ENCODE assay signal across 10 cellular contexts in genomic region chr21:31874817-31875216, GRCh38. TPM values are rescaled to one million over a fixed set of nuclear protein-coding genes. Genes with fewer than 3 reads are reported as not detected.
DNase-seq lines count a peak whose midpoint lies in the region; TF ChIP-seq lines count a peak whose summit lies in the region.
"Had no signal": no experiment of that assay in that cellular context is flagged by ENCODE, and none has a peak within 500 bp of the region (broad histone marks: within the 10 kb centered on the region; RNA-seq: fewer than 3 reads in every experiment).

No MANE protein-coding gene starts in this region.

- H3K4me3 ChIP-seq in BLaER1 treated with 17β-estradiol and CSF1 and Interleukin-3, amounts not matched to agents 10 nM and 100 nM, result peak overlapping the region in 8 of 10 experiments; percentile 21 to 88 (median 79); a peak in 10 of 20 replicates
- H3K4me3 ChIP-seq in NT2/D1 (ENCODE audit: insufficient read length, low read depth) (peak overlapping the region; percentile 43), hepatocyte (peak overlapping the region; percentile 52)

- TF ChIP-seq CTCF in hepatocyte (IDR thresholded peaks at IDR 0.05; ENCODE audit: poor library complexity) (no peak), osteocyte (IDR thresholded peaks at IDR 0.05) (no peak)

- peaks cover 9% of the 10 kb centered on the region for H3K27me3 Mint-ChIP-seq in osteocyte (ENCODE audit: unreplicated experiment)

- no peak for DNase-seq in NT2/D1 (ENCODE audit: low read depth, low spot score)
- DNase-seq in hepatocyte (ENCODE audit: low spot score), result peak; percentile 45
- DNase-seq in osteocyte (ENCODE audit: extremely low spot score, unreplicated experiment), result no peak
- DNase-seq in ACHN, result no peak
- DNase-seq in A172 (ENCODE audit: low spot score), result no peak
- no peak for DNase-seq in GM19240 (ENCODE audit: insufficient read length, low spot score)
- no peak for DNase-seq in occipital lobe (lab: John Stamatoyannopoulos, UW)
- DNase-seq: CD4-positive, alpha-beta memory T cell had no signal

- in situ Hi-C loops in ACHN (cut with HindIII; ENCODE audit: low pct_ligation_motif_present, low pct_unique_long_range_greater_than_20kb, low sequenced_read_pairs), result no loop called here

- peaks cover 0 to 22% (median 17%) of the 10 kb centered on the region in 10 experiments; a peak in 17 of 20 replicates for H3K4me1 ChIP-seq in BLaER1 treated with 17β-estradiol and CSF1 and Interleukin-3, amounts not matched to agents 10 nM and 100 nM
- H3K4me1 ChIP-seq in NT2/D1 (ENCODE audit: insufficient read depth, insufficient read length), result peaks cover 5% of the 10 kb centered on the region
- H3K4me1 ChIP-seq in hepatocyte (ENCODE audit: insufficient read depth), result peaks cover 17% of the 10 kb centered on the region

- H3K9ac ChIP-seq in BLaER1 treated with 17β-estradiol and CSF1 and Interleukin-3, amounts not matched to agents 10 nM and 100 nM, result peak overlapping the region in 4 of 11 experiments; percentile 47 to 89 (median 86); a peak in 5 of 22 replicates
- peak overlapping the region; percentile 73 for H3K9ac ChIP-seq in NT2/D1 (ENCODE audit: insufficient read length, low read depth)

- H3K9me3 Mint-ChIP-seq in osteocyte (ENCODE audit: unreplicated experiment), result no peaks in the 10 kb centered on the region
- H3K9me3 Mint-ChIP-seq: activated T-cell treated with anti-CD3 and anti-CD28 coated beads, Interleukin-2, amount 50 U/mL, for 72 hours; CD4-positive, alpha-beta memory T cell had no signal

- H2AFZ ChIP-seq in hepatocyte, result no peak overlapping the region

- H3K4me2 ChIP-seq in BLaER1 treated with 17β-estradiol and CSF1 and Interleukin-3, amounts not matched to agents 10 nM and 100 nM, result peak overlapping the region; percentile 88 to 98 (median 92)
- H3K4me2 ChIP-seq in hepatocyte, result peak overlapping the region; percentile 94

- H3K27me3 ChIP-seq in BLaER1 treated with 17β-estradiol and CSF1 and Interleukin-3, amounts not matched to agents 10 nM and 100 nM, result peaks cover 0 to 22% (median 11%) of the 10 kb centered on the region in 11 experiments; a peak in 10 of 22 replicates
- H3K27me3 ChIP-seq in NT2/D1 (ENCODE audit: insufficient read depth, insufficient read length) (peaks cover 19% of the 10 kb centered on the region), hepatocyte (no peaks in the 10 kb centered on the region)

- no peak overlapping the region for H3K27ac ChIP-seq in BLaER1 treated with 17β-estradiol and CSF1 and Interleukin-3, amounts not matched to agents 10 nM and 100 nM
- peak overlapping the region; percentile 53 for H3K27ac ChIP-seq in hepatocyte

- no peaks in the 10 kb centered on the region for H3K9me2 ChIP-seq in hepatocyte (replicated peaks; ENCODE audit: insufficient read depth)

- H3K79me2 ChIP-seq in hepatocyte, result peaks cover 61% of the 10 kb centered on the region

- H3K9me3 ChIP-seq in BLaER1 treated with 17β-estradiol and CSF1 and Interleukin-3, amounts not matched to agents 10 nM and 100 nM (replicated peaks in 1 of 11), result no peaks in the 10 kb centered on the region
- H3K9me3 ChIP-seq in NT2/D1 (ENCODE audit: insufficient read depth, low read length) (peaks cover 6% of the 10 kb centered on the region; the same call in 1 of the 2 replicates), hepatocyte (ENCODE audit: low read depth) (no peaks in the 10 kb centered on the region)

- H3K4me3 Mint-ChIP-seq in osteocyte (ENCODE audit: unreplicated experiment), result peak overlapping the region; percentile 45

- H3K27ac Mint-ChIP-seq in osteocyte (ENCODE audit: unreplicated experiment), result no peak overlapping the region
- H3K27ac Mint-ChIP-seq: activated T-cell treated with anti-CD3 and anti-CD28 coated beads, Interleukin-2, amount 50 U/mL, for 72 hours; CD4-positive, alpha-beta memory T cell had no signal

- H3K36me3 Mint-ChIP-seq in osteocyte (ENCODE audit: unreplicated experiment), result no peaks in the 10 kb centered on the region
- H3K36me3 Mint-ChIP-seq: CD4-positive, alpha-beta memory T cell had no signal

- peaks cover 15% of the 10 kb centered on the region for H3K4me1 Mint-ChIP-seq in osteocyte (ENCODE audit: unreplicated experiment)

- H4K20me1 ChIP-seq in BLaER1 treated with 17β-estradiol and CSF1 and Interleukin-3, amounts not matched to agents 10 nM and 100 nM, result peaks cover 0 to 34% (median 7%) of the 10 kb centered on the region in 11 experiments; a peak in 7 of 22 replicates
- H4K20me1 ChIP-seq in hepatocyte (ENCODE audit: insufficient read depth, poor library complexity, severe bottlenecking), result no peaks in the 10 kb centered on the region

- 33% methylated on average over 11 of the region's 12 CpGs for WGBS in hepatocyte (ENCODE audit: low lambda C conversion rate, missing lambda C conversion rate)

- H3K36me3 ChIP-seq in BLaER1 treated with 17β-estradiol and CSF1 and Interleukin-3, amounts not matched to agents 10 nM and 100 nM, result 0 out of 22 replicates have a peak, but pooled peaks cover 0 to 4% (median 0%) of the 10 kb centered on the region in 11 experiments
- H3K36me3 ChIP-seq in NT2/D1 (ENCODE audit: insufficient read depth, insufficient read length, low read length), result peaks cover 19% of the 10 kb centered on the region
- H3K36me3 ChIP-seq in hepatocyte (replicated peaks; ENCODE audit: insufficient read depth, low read depth), result no peaks in the 10 kb centered on the region

RNA-seq across cellular contexts. Expression of gene HUNK, which starts 2.0 kb away (rescaled TPM):
- total RNA-seq in hepatocyte, result 4.4 and 7.1 TPM in 2 replicates
- polyA plus RNA-seq in hepatocyte, result 7.3 and 10.8 TPM in 2 replicates
- total RNA-seq in osteocyte, result 0.83 and 1.8 TPM in 2 replicates
- total RNA-seq in A172 (2014; rRNA removed; shearing (Covaris generic)), result 0.96 and 1.2 TPM in 2 replicates
- total RNA-seq in occipital lobe, result 9.4 TPM
